In the genomic region with DNA sequence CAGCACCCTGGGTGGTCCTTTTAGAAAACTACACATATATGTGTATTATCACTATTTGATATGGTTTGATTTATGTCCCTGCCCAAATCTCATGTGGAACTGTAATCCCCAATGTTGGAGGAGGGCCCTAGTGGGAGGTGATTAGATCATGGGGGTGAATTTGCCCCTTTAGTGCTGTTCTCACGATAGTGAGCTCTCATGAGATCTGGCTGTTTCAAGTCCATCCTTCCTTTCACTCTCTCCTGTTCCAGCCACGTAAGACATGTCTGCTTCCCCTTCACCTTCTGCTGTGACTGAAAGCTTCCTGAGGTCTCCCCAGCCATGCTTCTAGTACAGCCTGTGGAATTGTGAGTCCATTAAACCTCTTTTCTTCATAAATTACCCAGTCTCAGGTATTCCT, we compare ENCODE assay signal across 7 cellular contexts.
"Had no signal": no experiment of that assay in that cellular context is flagged by ENCODE, and none has a peak within 500 bp of the region (broad histone marks: within the 10 kb centered on the region; RNA-seq: fewer than 3 reads in every experiment).

No MANE protein-coding gene starts in this region.

- ATAC-seq: GM23338 had no signal

- H3K4me3 ChIP-seq: GM23338 had no signal

- H3K9ac ChIP-seq: KMS-11 had no signal

- DNase-seq: H9, HCEC 1CT, HFFc6, IMR-90, KBM-7 had no signal
